16 cellular contexts compared by ENCODE assay signal in genomic region chr3:30513374-30514152, GRCh38.
"Had no signal": no experiment of that assay in that cellular context is flagged by ENCODE, and none has a peak within 500 bp of the region (broad histone marks: within the 10 kb centered on the region; RNA-seq: fewer than 3 reads in every experiment).

No MANE protein-coding gene starts in this region.

- H3K27ac ChIP-seq: hepatocyte, neutrophil, WERI-Rb-1 had no signal

- H3K27me3 ChIP-seq: hepatocyte, neutrophil, right atrium auricular region had no signal

- ATAC-seq: activated CD8-positive, alpha-beta memory T cell treated with anti-CD3 and anti-CD28 coated beads, Interleukin-2, amount 10 ng/mL, durations not matched to agents 7 days and 5 days; esophagus mucosa; left lobe of liver; mucosa of descending colon; naive thymus-derived CD8-positive, alpha-beta T cell; T-cell had no signal

- H2AFZ ChIP-seq: hepatocyte had no signal

- H3K4me2 ChIP-seq: hepatocyte had no signal

- H3K4me3 ChIP-seq: hepatocyte, mucosa of descending colon, right atrium auricular region had no signal

- DNase-seq: activated CD4-positive, alpha-beta memory T cell treated with anti-CD3 and anti-CD28 coated beads for 36 hours; activated CD8-positive, alpha-beta memory T cell treated with anti-CD3 and anti-CD28 coated beads, Interleukin-2, amount 10 ng/mL, durations not matched to agents 7 days and 5 days; activated naive CD4-positive, alpha-beta T cell treated with anti-CD3 and anti-CD28 coated beads for 36 hours; activated T-cell treated with anti-CD3 and anti-CD28 coated beads, Interleukin-2, amount 50 U/mL, for 1 hour; islet precursor cell; mammary epithelial cell; mucosa of descending colon; naive thymus-derived CD8-positive, alpha-beta T cell; T-cell; T1000; WERI-Rb-1 had no signal

- H3K36me3 ChIP-seq: neutrophil, right atrium auricular region, WERI-Rb-1 had no signal

- H3K9me3 ChIP-seq: mucosa of descending colon, neutrophil, right atrium auricular region had no signal

- H3K79me2 ChIP-seq: hepatocyte had no signal
